In the genomic region with DNA sequence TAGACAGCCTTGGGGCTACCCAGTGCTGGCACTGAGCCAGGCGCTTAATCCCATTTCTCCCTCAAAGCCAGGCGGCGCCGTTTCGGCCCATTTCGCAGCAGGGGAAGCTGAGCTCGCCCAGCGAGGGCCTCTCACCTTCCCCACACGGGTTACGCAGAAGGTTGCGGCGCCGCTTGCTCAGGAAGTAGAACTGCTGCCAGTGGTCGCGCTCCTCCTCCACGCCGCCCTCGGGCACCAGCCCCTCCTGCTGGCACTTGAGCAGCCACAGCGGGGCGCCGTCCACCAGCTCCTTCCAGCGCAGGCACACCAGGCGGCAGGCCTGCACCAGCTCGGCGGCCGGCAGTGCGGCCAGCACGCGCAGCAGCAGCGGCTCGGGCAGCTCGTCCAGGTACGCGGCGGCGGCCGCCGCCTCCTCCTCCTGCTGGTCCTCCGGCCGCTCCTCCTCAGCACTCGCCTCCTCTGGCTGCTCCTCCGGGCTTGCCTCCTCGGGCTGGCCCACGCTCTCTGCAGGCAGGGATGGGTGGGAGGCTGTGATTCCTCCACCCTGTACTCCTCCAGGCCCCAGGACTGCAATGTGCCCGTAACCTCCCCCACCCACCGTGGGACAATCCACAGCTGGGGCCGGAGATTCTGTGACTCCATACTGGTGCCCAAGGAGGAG, we compare ENCODE assay signal across 8 cellular contexts. TPM values are rescaled to one million over a fixed set of nuclear protein-coding genes. Genes with fewer than 3 reads are reported as not detected.
DNase-seq lines count a peak whose midpoint lies in the region; ATAC-seq and TF ChIP-seq lines count a peak whose summit lies in the region.

No MANE protein-coding gene starts in this region.

- WGBS in ovary, 3 donors, result 6 to 11% (median 7%) methylated on average over 26 to 47 of the region's 47 CpGs

- H3K36me3 ChIP-seq in BE2C (no peaks in the 10 kb centered on the region), ovary (no peaks in the 10 kb centered on the region), tibial artery (no peaks in the 10 kb centered on the region)

- peak; percentile 86 for DNase-seq in BE2C
- peak; percentile 28 for DNase-seq in HFFc6
- peak; percentile 57 for DNase-seq in SHP77 treated with DMSO at 0.1 percent for 48 hours (lab: John Stamatoyannopoulos, UW)
- peak; percentile 81 for DNase-seq in activated gamma-delta T cell (lab: John Stamatoyannopoulos, UW)
- DNase-seq in globus pallidus (ENCODE audit: low spot score), result peak; percentile 77
- peak in 3 of 5 donors; percentile 50 to 67 (median 52) for DNase-seq in ovary
- peak; percentile 68 to 79 for DNase-seq in tibial artery

- peaks cover 5% of the 10 kb centered on the region; the same call in 1 of the 2 replicates for H3K4me1 Mint-ChIP-seq in HFFc6 (ENCODE audit: low read depth)

- H3K4me3 ChIP-seq in BE2C (ENCODE audit: low read depth, low read length) (peak overlapping the region; percentile 27), ovary (no peak overlapping the region), tibial artery (peak overlapping the region in 1 of 2 donors; percentile 29)

- no peak for TF ChIP-seq POLR2A in ovary (IDR thresholded peaks at IDR 0.05)

- H3K27ac ChIP-seq in ovary (no peak overlapping the region), tibial artery (no peak overlapping the region)

- TF ChIP-seq CTCF in BE2C (IDR thresholded peaks at IDR 0.05; ENCODE audit: low read depth, low read length), result peak; percentile 61
- TF ChIP-seq CTCF in HFFc6 (IDR thresholded peaks at IDR 0.05), result peak; percentile 73
- peak in 2 of 3 donors; percentile 21 to 37 for TF ChIP-seq CTCF in ovary (IDR thresholded peaks at IDR 0.05)
- peak; percentile 60 to 70 for TF ChIP-seq CTCF in tibial artery (IDR thresholded peaks at IDR 0.05)

- intact Hi-C loops in ovary (cut with DNase I), result loop anchor here in 2 of 4 donors (5.0 to 10.0 kb wide), 4 partner anchors 64 to 1373 kb away; no protein-coding TSS in a partner anchor
- intact Hi-C loops in tibial artery (cut with DNase I; ENCODE audit: low total_unique reads), result loop anchor here (2.0 to 10.0 kb wide), 2 partner anchors 68 to 154 kb away; a partner anchor contains a TSS

- H3K4me1 ChIP-seq in BE2C, result no peaks in the 10 kb centered on the region
- peaks cover 4% of the 10 kb centered on the region for H3K4me1 ChIP-seq in ovary (ENCODE audit: insufficient read depth)
- peaks cover 0 to 54% (median 38%) of the 10 kb centered on the region in 4 donors for H3K4me1 ChIP-seq in tibial artery

- peaks cover 16% of the 10 kb centered on the region for H3K27me3 Mint-ChIP-seq in HFFc6 (ENCODE audit: insufficient read depth)

- no peaks in the 10 kb centered on the region for H3K27me3 ChIP-seq in BE2C
- H3K27me3 ChIP-seq in ovary, result no peaks in the 10 kb centered on the region
- peaks cover 0 to 48% of the 10 kb centered on the region in 2 donors for H3K27me3 ChIP-seq in tibial artery

- H3K27ac Mint-ChIP-seq in HFFc6, result no peak overlapping the region

- ATAC-seq in HG02870 (IDR thresholded peaks at IDR 0.05; ENCODE audit: unreplicated experiment), result no peak

- TF ChIP-seq EP300 in ovary (IDR thresholded peaks at IDR 0.05), result no peak

- no peaks in the 10 kb centered on the region for H3K9me3 Mint-ChIP-seq in HFFc6

- H3K9me3 ChIP-seq in BE2C (no peaks in the 10 kb centered on the region), ovary (no peaks in the 10 kb centered on the region), tibial artery (no peaks in the 10 kb centered on the region)

- no peaks in the 10 kb centered on the region for H3K36me3 Mint-ChIP-seq in HFFc6 (ENCODE audit: low read depth)

- H3K4me3 Mint-ChIP-seq in HFFc6, result peak overlapping the region; percentile 46; the same call in 1 of the 2 replicates

RNA-seq across cellular contexts. Expression of a gene that starts 3.8 kb away (rescaled TPM):
- polyA plus RNA-seq in BE2C (2012; ENCODE audit: insufficient read depth, insufficient read length, low read depth), result 0.74 TPM
- total RNA-seq in HFFc6 (2021; fragmentation: NEBNext Ultra II Directional; extraction: Animal tissue kit (Norgen Biotek cat#: 25700)), result 1 to 10 TPM in 2 of 6 experiments, under 1 TPM in 4; 0.66 to 1.7 (median 0.78) TPM
- 10 to 100 TPM in 1 of 7 donors, 1 to 10 TPM in 6; 1.3 to 17.6 (median 3.1) TPM for total RNA-seq in ovary
- 1 to 10 TPM in 1 of 2 donors, under 1 TPM in 1; 0.50 to 1.5 TPM for polyA plus RNA-seq in ovary

RNA-seq across cellular contexts. Expression of a gene that starts 4.2 kb away (rescaled TPM):
- polyA plus RNA-seq in BE2C (2012; ENCODE audit: insufficient read depth, insufficient read length, low read depth), result 30.0 TPM
- total RNA-seq in HFFc6 (2021; fragmentation: NEBNext Ultra II Directional; extraction: Animal tissue kit (Norgen Biotek cat#: 25700)), result 10 to 100 TPM; 15.1 to 24.1 (median 18.9) TPM
- 10 to 100 TPM; 15.0 to 20.8 (median 17.5) TPM for total RNA-seq in ovary
- 10 to 100 TPM in 1 of 2 donors, 1 to 10 TPM in 1; 4.2 to 20.8 TPM for polyA plus RNA-seq in ovary

RNA-seq across cellular contexts. Expression of a gene that starts 13.5 kb away (rescaled TPM):
- 2.1 TPM for polyA plus RNA-seq in BE2C (2012; ENCODE audit: insufficient read depth, insufficient read length, low read depth)
- total RNA-seq in HFFc6 (2021; fragmentation: NEBNext Ultra II Directional; extraction: Animal tissue kit (Norgen Biotek cat#: 25700)), result 1 to 10 TPM; 2.5 to 4.4 (median 3.6) TPM
- 10 to 100 TPM in 1 of 7 donors, 1 to 10 TPM in 6; 5.2 to 11.8 (median 6.3) TPM for total RNA-seq in ovary
- polyA plus RNA-seq in ovary, result 1 to 10 TPM; 3.0 to 7.3 TPM

RNA-seq across cellular contexts. Expression of a gene that starts 30.5 kb away (rescaled TPM):
- 84.5 TPM for polyA plus RNA-seq in BE2C (2012; ENCODE audit: insufficient read depth, insufficient read length, low read depth)
- 10 to 100 TPM; 31.7 to 48.8 (median 42.2) TPM for total RNA-seq in HFFc6 (2021; fragmentation: NEBNext Ultra II Directional; extraction: Animal tissue kit (Norgen Biotek cat#: 25700))
- 10 to 100 TPM; 21.1 to 35.9 (median 27.8) TPM for total RNA-seq in ovary
- polyA plus RNA-seq in ovary, result 10 to 100 TPM; 13.0 to 34.6 TPM

RNA-seq across cellular contexts. Expression of a gene that starts 41.0 kb away (rescaled TPM):
- polyA plus RNA-seq in BE2C (2012; ENCODE audit: insufficient read depth, insufficient read length, low read depth), result 0.09 TPM
- not detected for total RNA-seq in HFFc6 (2021; fragmentation: NEBNext Ultra II Directional; extraction: Animal tissue kit (Norgen Biotek cat#: 25700))
- total RNA-seq in ovary, result under 1 TPM in 5 of 7 donors, not detected in 2; under 0.01 to 0.33 (median 0.05) TPM
- polyA plus RNA-seq in ovary, result under 1 TPM; 0.01 to 0.12 TPM

Comparison
In these comparisons a context has a peak if more than half of its experiments do, and no peak if none do; other contexts are left out.
1. DNase-seq: peak in every context shown above with its lines; median percentile 86 in BE2C; 81 in activated gamma-delta T cell; 77 in globus pallidus; 74 in tibial artery; 57 in SHP77 treated with DMSO at 0.1 percent for 48 hours; 52 in ovary; 28 in HFFc6.